Comparison of ENCODE assay signal across 8 cellular contexts in the genomic region with DNA sequence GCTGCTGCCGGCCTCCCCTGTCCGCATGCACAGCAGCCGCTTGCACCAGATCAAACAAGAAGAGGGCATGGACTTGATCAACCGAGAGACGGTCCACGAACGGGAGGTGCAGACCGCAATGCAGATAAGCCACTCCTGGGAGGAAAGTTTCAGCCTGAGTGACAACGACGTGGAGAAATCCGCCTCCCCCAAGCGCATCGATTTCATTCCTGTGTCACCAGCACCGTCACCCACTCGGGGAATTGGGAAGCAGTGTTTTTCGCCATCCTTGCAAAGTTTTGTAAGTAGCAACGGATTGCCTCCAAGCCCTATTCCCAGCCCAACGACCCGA.
DNase-seq lines count a peak whose midpoint lies in the region; ATAC-seq and TF ChIP-seq lines count a peak whose summit lies in the region.

No MANE protein-coding gene starts in this region.

- no peak for DNase-seq in AG04450 (ENCODE audit: low read depth, low spot score)
- no peak for DNase-seq in NCI-H146 treated with DMSO at 0.1 percent for 48 hours (lab: John Stamatoyannopoulos, UW; ENCODE audit: unreplicated experiment)

- peak overlapping the region; percentile 94 for H3K9ac ChIP-seq in HUES6 (ENCODE audit: low read length)

- no peak for TF ChIP-seq CTCF in AG04450 (IDR thresholded peaks at IDR 0.05; ENCODE audit: low read depth, low read length)

- H3K36me3 ChIP-seq in HUES6 (ENCODE audit: control insufficient read depth, insufficient read depth, low read length) (no peaks in the 10 kb centered on the region), muscle layer of duodenum (ENCODE audit: control insufficient read depth in 1 of 2, insufficient read depth in 2 of 2, low read length in 2 of 2) (no peaks in the 10 kb centered on the region)

- H3K9me3 ChIP-seq in AG04450 (ENCODE audit: control insufficient read depth, insufficient read depth, low read length) (no peaks in the 10 kb centered on the region), HUES6 (ENCODE audit: control insufficient read depth, insufficient read depth, low read depth, low read length) (no peaks in the 10 kb centered on the region), muscle layer of duodenum (ENCODE audit: control insufficient read depth in 1 of 2, low read length in 2 of 2) (no peaks in the 10 kb centered on the region)

- CTCF ChIA-PET in AG04450 (lab: Charles Lee): interaction anchor here (1.3 kb wide), 1 partner anchor 9 kb away, joined by 4 read pairs; no protein-coding TSS in a partner anchor

- H3K4me1 ChIP-seq in HUES6 (ENCODE audit: control insufficient read depth, insufficient read depth, low read length) (peaks cover 19% of the 10 kb centered on the region; the same call in 1 of the 2 replicates), muscle layer of duodenum (ENCODE audit: control insufficient read depth in 1 of 2, insufficient read depth in 2 of 2, low read length in 2 of 2) (peaks cover 37 to 45% of the 10 kb centered on the region in 2 donors)

- ATAC-seq in GM21825 (IDR thresholded peaks at IDR 0.05; ENCODE audit: unreplicated experiment): no peak
- ATAC-seq in GM21619 (IDR thresholded peaks at IDR 0.05; ENCODE audit: unreplicated experiment): no peak
- no peak for ATAC-seq in HG02970 (IDR thresholded peaks at IDR 0.05; ENCODE audit: low FRiP score, unreplicated experiment)

- H3K4me3 ChIP-seq in AG04450 (ENCODE audit: low read depth, low read length) (peak overlapping the region; percentile 82), HUES6 (ENCODE audit: low read depth, low read length) (peak overlapping the region; percentile 86), muscle layer of duodenum (ENCODE audit: low read depth in 1 of 2, low read length in 2 of 2) (peak overlapping the region; percentile 83 to 96)

- H3K27me3 ChIP-seq in AG04450 (ENCODE audit: control insufficient read depth, insufficient read depth, low read length) (no peaks in the 10 kb centered on the region), HUES6 (ENCODE audit: control insufficient read depth, insufficient read depth, low read length) (no peaks in the 10 kb centered on the region), muscle layer of duodenum (ENCODE audit: low read depth, low read length) (no peaks in the 10 kb centered on the region)

- POLR2A ChIA-PET in AG04450 (lab: Yijun Ruan, JAX): no interaction called here

- peak overlapping the region; percentile 48 for H3K27ac ChIP-seq in AG04450 (ENCODE audit: low read depth, low read length)
- peak overlapping the region; percentile 18; the same call in 1 of the 2 replicates for H3K27ac ChIP-seq in HUES6 (ENCODE audit: low read depth, low read length)
- peak overlapping the region; percentile 98 for H3K27ac ChIP-seq in cingulate gyrus (ENCODE audit: low read depth, low read length)
- H3K27ac ChIP-seq in muscle layer of duodenum (ENCODE audit: low read length): peak overlapping the region; percentile 96

Comparison
In these comparisons a context has a peak if more than half of its experiments do, and no peak if none do; other contexts are left out.
1. H3K27ac ChIP-seq: peak in every context shown above with its lines; median percentile 98 in cingulate gyrus; 96 in muscle layer of duodenum; 48 in AG04450; 18 in HUES6.